Comparison of ENCODE assay signal across 8 cellular contexts in the genomic region with DNA sequence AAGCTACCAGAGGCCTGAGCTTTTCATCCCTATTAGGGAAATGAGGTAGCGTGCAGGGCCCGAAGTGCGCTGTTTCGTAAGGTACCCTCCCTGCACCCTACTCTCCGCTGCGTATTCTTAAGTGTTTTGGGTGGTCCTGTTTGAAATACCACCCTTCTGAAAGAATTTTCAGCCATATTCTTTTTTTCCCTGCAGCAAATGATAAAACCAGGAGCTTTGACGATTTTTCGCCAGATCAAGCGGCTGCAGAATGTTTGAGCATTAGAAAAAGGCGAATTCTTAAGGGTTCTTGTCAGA. TPM values are rescaled to one million over a fixed set of nuclear protein-coding genes. Genes with fewer than 3 reads are reported as not detected.
DNase-seq lines count a peak whose midpoint lies in the region; ATAC-seq and TF ChIP-seq lines count a peak whose summit lies in the region.

No MANE protein-coding gene starts in this region.

- no peak for ATAC-seq in HG03039 (IDR thresholded peaks at IDR 0.05; ENCODE audit: unreplicated experiment)

- no peaks in the 10 kb centered on the region for H3K9me3 ChIP-seq in HEK293 (ENCODE audit: control insufficient read depth, insufficient read depth, low read depth, low read length)
- no peaks in the 10 kb centered on the region for H3K9me3 ChIP-seq in left ventricle myocardium inferior (replicated peaks)
- H3K9me3 ChIP-seq in skeletal muscle satellite cell (replicated peaks; ENCODE audit: low read length) = no peaks in the 10 kb centered on the region

- no peaks in the 10 kb centered on the region for H3K27me3 Mint-ChIP-seq in activated naive CD4-positive, alpha-beta T cell treated with anti-CD3 and anti-CD28 coated beads, Interleukin-2, amount 10 ng/mL, durations not matched to agents 7 days and 5 days

- H3K27ac Mint-ChIP-seq in activated naive CD4-positive, alpha-beta T cell treated with anti-CD3 and anti-CD28 coated beads, Interleukin-2, amount 10 ng/mL, durations not matched to agents 7 days and 5 days = peak overlapping the region; percentile 93

- H3K9ac ChIP-seq in skeletal muscle satellite cell (ENCODE audit: low read depth, low read length) = peak overlapping the region; percentile 91

- peak overlapping the region; percentile 99 for H3K4me3 Mint-ChIP-seq in activated naive CD4-positive, alpha-beta T cell treated with anti-CD3 and anti-CD28 coated beads, Interleukin-2, amount 10 ng/mL, durations not matched to agents 7 days and 5 days

- CTCF ChIA-PET in HEK293 (lab: Yijun Ruan, JAX) = interaction anchor here (0.6 to 1.7 kb wide), 5 partner anchors 33 to 529 kb away, joined by 3 to 10 read pairs (median 3); no protein-coding TSS in a partner anchor
- CTCF ChIA-PET in activated naive CD4-positive, alpha-beta T cell treated with anti-CD3 and anti-CD28 coated beads, Interleukin-2, amount 10 ng/mL, durations not matched to agents 7 days and 5 days (lab: Charles Lee) = interaction anchor here (0.8 to 1.5 kb wide), 6 partner anchors 9 to 236 kb away, joined by 3 to 4 read pairs (median 3); a partner anchor contains a TSS

- H3K36me3 ChIP-seq in HEK293 (ENCODE audit: control insufficient read depth in 2 of 2, insufficient read depth in 1 of 2, low read length in 2 of 2) (no peaks in the 10 kb centered on the region), left ventricle myocardium inferior (no peaks in the 10 kb centered on the region), skeletal muscle satellite cell (ENCODE audit: insufficient read depth, low read length) (no peaks in the 10 kb centered on the region)

- peak overlapping the region; percentile 84 for H3K4me2 ChIP-seq in skeletal muscle satellite cell (ENCODE audit: low read length)

- no peak for TF ChIP-seq CTCF in AG09309 (IDR thresholded peaks at IDR 0.05; ENCODE audit: control insufficient read depth, insufficient read depth, low read depth, low read length, missing control alignments)
- no peak for TF ChIP-seq CTCF in HEK293 (tag by site-specific recombination; IDR thresholded peaks at IDR 0.05)
- TF ChIP-seq CTCF in left ventricle myocardium inferior (IDR thresholded peaks at IDR 0.05; ENCODE audit: borderline replicate concordance) = no peak

- POLR2A ChIA-PET in HEK293 (lab: Yijun Ruan, JAX) = interaction anchor here (0.6 to 1.4 kb wide), 4 partner anchors 17 to 162 kb away, joined by 3 to 4 read pairs (median 3); a partner anchor contains a TSS

- intact Hi-C loops in left ventricle myocardium inferior (cut with micrococcal nuclease) = no loop called here

- H3K9me3 Mint-ChIP-seq in activated naive CD4-positive, alpha-beta T cell treated with anti-CD3 and anti-CD28 coated beads, Interleukin-2, amount 10 ng/mL, durations not matched to agents 7 days and 5 days = no peaks in the 10 kb centered on the region

- H3K27ac ChIP-seq in HEK293 (ENCODE audit: extremely low read depth, low read depth, low read length) (peak overlapping the region; percentile 83), left ventricle myocardium inferior (replicated peaks) (peak overlapping the region; percentile 95)

- DNase-seq in AG09309 (ENCODE audit: low read depth) = no peak
- DNase-seq in activated naive CD4-positive, alpha-beta T cell treated with anti-CD3 and anti-CD28 coated beads, Interleukin-2, amount 10 ng/mL, durations not matched to agents 7 days and 5 days = no peak
- DNase-seq in left ventricle myocardium inferior = peak; percentile 40
- no peak for DNase-seq in NCI-H748 (lab: John Stamatoyannopoulos, UW; ENCODE audit: unreplicated experiment)
- no peak for DNase-seq in activated CD4-positive, alpha-beta T cell treated with anti-CD3 and anti-CD28 coated beads for 4 hours

- H3K4me1 ChIP-seq in HEK293 (ENCODE audit: control insufficient read depth, insufficient read depth, low read length) (peaks cover 9% of the 10 kb centered on the region), left ventricle myocardium inferior (peaks cover 84% of the 10 kb centered on the region), skeletal muscle satellite cell (ENCODE audit: control insufficient read depth, insufficient read depth, low read length) (peaks cover 18% of the 10 kb centered on the region)

- H3K27me3 ChIP-seq in left ventricle myocardium inferior (ENCODE audit: low read depth) (no peaks in the 10 kb centered on the region), skeletal muscle satellite cell (ENCODE audit: control insufficient read depth, insufficient read depth, low read length) (no peaks in the 10 kb centered on the region)

- H3K36me3 Mint-ChIP-seq in activated naive CD4-positive, alpha-beta T cell treated with anti-CD3 and anti-CD28 coated beads, Interleukin-2, amount 10 ng/mL, durations not matched to agents 7 days and 5 days = peaks cover 27% of the 10 kb centered on the region

- H3K4me3 ChIP-seq in AG09309 (ENCODE audit: control insufficient read depth, low read depth, low read length) (peak overlapping the region; percentile 88), HEK293 (ENCODE audit: low read depth, low read length) (peak overlapping the region; percentile 75), left ventricle myocardium inferior (peak overlapping the region; percentile 88), skeletal muscle satellite cell (ENCODE audit: low read length) (peak overlapping the region; percentile 96)

- H3K4me1 Mint-ChIP-seq in activated naive CD4-positive, alpha-beta T cell treated with anti-CD3 and anti-CD28 coated beads, Interleukin-2, amount 10 ng/mL, durations not matched to agents 7 days and 5 days = peaks cover 60% of the 10 kb centered on the region

TF ChIP-seq in HEK293, 187 proteins besides CTCF, POLR2A, EP300 and RAD21 (continues in another document):
- TF ChIP-seq ZNF394 (tag by site-specific recombination; IDR thresholded peaks at IDR 0.05; ENCODE audit: borderline replicate concordance) = 0 out of 2 replicates have a peak, but pooled peaks have one; percentile 9
- TF ChIP-seq ZNF596 (tag by site-specific recombination; IDR thresholded peaks at IDR 0.05) = no peak
- TF ChIP-seq ZBTB48 (tag by site-specific recombination; IDR thresholded peaks at IDR 0.05) = peak; percentile 30; the same call in 1 of the 2 replicates
- no peak for TF ChIP-seq ZNF211 (tag by site-specific recombination; IDR thresholded peaks at IDR 0.05; ENCODE audit: low read depth)
- no peak for TF ChIP-seq ZNF16 (tag by site-specific recombination; IDR thresholded peaks at IDR 0.05; ENCODE audit: low read depth)
- TF ChIP-seq, protein P1, sequence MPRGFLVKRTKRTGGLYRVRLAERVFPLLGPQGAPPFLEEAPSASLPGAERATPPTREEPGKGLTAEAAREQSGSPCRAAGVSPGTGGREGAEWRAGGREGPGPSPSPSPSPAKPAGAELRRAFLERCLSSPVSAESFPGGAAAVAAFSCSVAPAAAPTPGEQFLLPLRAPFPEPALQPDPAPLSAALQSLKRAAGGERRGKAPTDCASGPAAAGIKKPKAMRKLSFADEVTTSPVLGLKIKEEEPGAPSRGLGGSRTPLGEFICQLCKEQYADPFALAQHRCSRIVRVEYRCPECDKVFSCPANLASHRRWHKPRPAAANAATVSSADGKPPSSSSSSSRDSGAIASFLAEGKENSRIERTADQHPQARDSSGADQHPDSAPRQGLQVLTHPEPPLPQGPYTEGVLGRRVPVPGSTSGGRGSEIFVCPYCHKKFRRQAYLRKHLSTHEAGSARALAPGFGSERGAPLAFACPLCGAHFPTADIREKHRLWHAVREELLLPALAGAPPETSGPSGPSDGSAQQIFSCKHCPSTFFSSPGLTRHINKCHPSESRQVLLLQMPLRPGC (tag by site-specific recombination; IDR thresholded peaks at IDR 0.05) = no peak
- 0 out of 2 replicates have a peak, but pooled peaks have one; percentile 57 for TF ChIP-seq KLF10 (tag by site-specific recombination; IDR thresholded peaks at IDR 0.05)
- no peak for TF ChIP-seq SALL2 (tag by site-specific recombination; IDR thresholded peaks at IDR 0.05; ENCODE audit: borderline replicate concordance)
- no peak for TF ChIP-seq GLIS1 (tag by site-specific recombination; IDR thresholded peaks at IDR 0.05)
- no peak for TF ChIP-seq ZNF585B (tag by site-specific recombination; IDR thresholded peaks at IDR 0.05)
- TF ChIP-seq ZNF132 (tag by site-specific recombination; IDR thresholded peaks at IDR 0.05; ENCODE audit: borderline replicate concordance) = no peak
- TF ChIP-seq ZNF623 (tag by site-specific recombination; IDR thresholded peaks at IDR 0.05) = no peak
- TF ChIP-seq ZNF221 (tag by site-specific recombination; IDR thresholded peaks at IDR 0.05; ENCODE audit: borderline replicate concordance) = no peak
- TF ChIP-seq, protein P2, sequence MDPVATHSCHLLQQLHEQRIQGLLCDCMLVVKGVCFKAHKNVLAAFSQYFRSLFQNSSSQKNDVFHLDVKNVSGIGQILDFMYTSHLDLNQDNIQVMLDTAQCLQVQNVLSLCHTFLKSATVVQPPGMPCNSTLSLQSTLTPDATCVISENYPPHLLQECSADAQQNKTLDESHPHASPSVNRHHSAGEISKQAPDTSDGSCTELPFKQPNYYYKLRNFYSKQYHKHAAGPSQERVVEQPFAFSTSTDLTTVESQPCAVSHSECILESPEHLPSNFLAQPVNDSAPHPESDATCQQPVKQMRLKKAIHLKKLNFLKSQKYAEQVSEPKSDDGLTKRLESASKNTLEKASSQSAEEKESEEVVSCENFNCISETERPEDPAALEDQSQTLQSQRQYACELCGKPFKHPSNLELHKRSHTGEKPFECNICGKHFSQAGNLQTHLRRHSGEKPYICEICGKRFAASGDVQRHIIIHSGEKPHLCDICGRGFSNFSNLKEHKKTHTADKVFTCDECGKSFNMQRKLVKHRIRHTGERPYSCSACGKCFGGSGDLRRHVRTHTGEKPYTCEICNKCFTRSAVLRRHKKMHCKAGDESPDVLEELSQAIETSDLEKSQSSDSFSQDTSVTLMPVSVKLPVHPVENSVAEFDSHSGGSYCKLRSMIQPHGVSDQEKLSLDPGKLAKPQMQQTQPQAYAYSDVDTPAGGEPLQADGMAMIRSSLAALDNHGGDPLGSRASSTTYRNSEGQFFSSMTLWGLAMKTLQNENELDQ (tag by site-specific recombination; IDR thresholded peaks at IDR 0.05; ENCODE audit: low read depth) = no peak
- no peak for TF ChIP-seq ZNF426 (tag by site-specific recombination; IDR thresholded peaks at IDR 0.05)
- TF ChIP-seq, protein P3, sequence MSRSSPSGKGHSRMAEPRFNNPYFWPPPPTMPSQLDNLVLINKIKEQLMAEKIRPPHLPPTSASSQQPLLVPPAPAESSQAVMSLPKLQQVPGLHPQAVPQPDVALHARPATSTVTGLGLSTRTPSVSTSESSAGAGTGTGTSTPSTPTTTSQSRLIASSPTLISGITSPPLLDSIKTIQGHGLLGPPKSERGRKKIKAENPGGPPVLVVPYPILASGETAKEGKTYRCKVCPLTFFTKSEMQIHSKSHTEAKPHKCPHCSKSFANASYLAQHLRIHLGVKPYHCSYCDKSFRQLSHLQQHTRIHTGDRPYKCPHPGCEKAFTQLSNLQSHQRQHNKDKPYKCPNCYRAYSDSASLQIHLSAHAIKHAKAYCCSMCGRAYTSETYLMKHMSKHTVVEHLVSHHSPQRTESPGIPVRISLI (tag by site-specific recombination; IDR thresholded peaks at IDR 0.05) = no peak
- TF ChIP-seq HOXC10 (CRISPR knock-in tag; IDR thresholded peaks at IDR 0.05) = no peak

RNA-seq across cellular contexts. Expression of a gene that starts 1.2 kb away (rescaled TPM):
- total RNA-seq in left ventricle myocardium inferior = 7.8 TPM
- 10.6 and 19.7 TPM in 2 replicates for total RNA-seq in skeletal muscle satellite cell (2012; rRNA removed)
